1 cellular context compared by ENCODE assay signal in the genomic region with DNA sequence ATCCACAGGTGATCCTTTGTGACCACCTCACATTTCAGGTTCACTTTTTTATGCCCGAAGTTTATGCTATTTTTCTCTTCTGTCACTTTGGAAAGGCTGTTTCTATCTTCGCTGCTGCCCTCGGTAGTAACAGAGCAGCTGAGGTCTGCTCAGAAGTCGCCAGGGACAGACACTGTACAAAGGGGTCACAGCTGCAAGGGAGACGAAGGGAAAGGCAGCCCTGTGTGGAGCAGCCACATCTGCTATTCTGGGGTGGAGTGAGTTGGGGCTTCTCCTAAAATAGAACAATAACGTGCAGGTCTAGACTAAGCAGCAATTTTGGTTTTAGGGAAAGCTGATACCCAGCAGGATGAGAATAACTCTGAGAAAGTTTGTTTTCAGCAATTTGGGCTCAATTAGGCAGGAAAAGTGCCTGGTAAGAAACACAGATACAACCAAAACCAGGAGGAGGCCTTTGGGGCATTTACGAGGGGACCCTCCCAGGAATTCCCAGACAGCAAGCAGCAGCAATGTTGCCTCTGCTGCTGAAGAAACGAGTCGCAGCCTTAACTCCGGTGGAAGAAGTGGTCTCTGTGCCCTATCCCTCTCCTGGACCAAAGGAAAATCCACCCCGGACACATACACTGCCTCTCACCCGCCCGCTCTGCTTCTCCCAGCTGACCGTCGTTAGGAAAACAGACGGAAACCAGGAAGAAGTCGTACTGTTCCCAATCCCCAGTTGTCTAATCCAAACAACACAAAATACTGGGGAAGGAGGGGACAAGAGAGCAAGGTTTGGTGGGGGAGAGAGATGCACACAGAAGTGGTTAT.
TF ChIP-seq lines count a peak whose summit lies in the region.

No MANE protein-coding gene starts in this region.

TF ChIP-seq in HepG2, 621 proteins besides CTCF, POLR2A, EP300 and RAD21:
- TF ChIP-seq, protein P1, sequence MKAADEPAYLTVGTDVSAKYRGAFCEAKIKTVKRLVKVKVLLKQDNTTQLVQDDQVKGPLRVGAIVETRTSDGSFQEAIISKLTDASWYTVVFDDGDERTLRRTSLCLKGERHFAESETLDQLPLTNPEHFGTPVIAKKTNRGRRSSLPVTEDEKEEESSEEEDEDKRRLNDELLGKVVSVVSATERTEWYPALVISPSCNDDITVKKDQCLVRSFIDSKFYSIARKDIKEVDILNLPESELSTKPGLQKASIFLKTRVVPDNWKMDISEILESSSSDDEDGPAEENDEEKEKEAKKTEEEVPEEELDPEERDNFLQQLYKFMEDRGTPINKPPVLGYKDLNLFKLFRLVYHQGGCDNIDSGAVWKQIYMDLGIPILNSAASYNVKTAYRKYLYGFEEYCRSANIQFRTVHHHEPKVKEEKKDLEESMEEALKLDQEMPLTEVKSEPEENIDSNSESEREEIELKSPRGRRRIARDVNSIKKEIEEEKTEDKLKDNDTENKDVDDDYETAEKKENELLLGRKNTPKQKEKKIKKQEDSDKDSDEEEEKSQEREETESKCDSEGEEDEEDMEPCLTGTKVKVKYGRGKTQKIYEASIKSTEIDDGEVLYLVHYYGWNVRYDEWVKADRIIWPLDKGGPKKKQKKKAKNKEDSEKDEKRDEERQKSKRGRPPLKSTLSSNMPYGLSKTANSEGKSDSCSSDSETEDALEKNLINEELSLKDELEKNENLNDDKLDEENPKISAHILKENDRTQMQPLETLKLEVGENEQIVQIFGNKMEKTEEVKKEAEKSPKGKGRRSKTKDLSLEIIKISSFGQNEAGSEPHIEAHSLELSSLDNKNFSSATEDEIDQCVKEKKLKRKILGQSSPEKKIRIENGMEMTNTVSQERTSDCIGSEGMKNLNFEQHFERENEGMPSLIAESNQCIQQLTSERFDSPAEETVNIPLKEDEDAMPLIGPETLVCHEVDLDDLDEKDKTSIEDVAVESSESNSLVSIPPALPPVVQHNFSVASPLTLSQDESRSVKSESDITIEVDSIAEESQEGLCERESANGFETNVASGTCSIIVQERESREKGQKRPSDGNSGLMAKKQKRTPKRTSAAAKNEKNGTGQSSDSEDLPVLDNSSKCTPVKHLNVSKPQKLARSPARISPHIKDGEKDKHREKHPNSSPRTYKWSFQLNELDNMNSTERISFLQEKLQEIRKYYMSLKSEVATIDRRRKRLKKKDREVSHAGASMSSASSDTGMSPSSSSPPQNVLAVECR (CRISPR knock-in tag; IDR thresholded peaks at IDR 0.05; ENCODE audit: borderline replicate concordance): peak; percentile 42; the same call in 1 of the 2 replicates
- TF ChIP-seq, protein P2, sequence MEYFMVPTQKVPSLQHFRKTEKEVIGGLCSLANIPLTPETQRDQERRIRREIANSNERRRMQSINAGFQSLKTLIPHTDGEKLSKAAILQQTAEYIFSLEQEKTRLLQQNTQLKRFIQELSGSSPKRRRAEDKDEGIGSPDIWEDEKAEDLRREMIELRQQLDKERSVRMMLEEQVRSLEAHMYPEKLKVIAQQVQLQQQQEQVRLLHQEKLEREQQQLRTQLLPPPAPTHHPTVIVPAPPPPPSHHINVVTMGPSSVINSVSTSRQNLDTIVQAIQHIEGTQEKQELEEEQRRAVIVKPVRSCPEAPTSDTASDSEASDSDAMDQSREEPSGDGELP (IDR thresholded peaks at IDR 0.05; ENCODE audit: borderline replicate concordance, low read depth): peak; percentile 91; the same call in 1 of the 2 replicates
- TF ChIP-seq SIN3A (IDR thresholded peaks at IDR 0.05; ENCODE audit: borderline replicate concordance, low read depth, low read length) (0 out of 2 replicates have a peak, but pooled peaks have one; percentile 24), SAP130 (CRISPR knock-in tag; IDR thresholded peaks at IDR 0.05; ENCODE audit: low read depth) (peak; percentile 57), ZNF616 (CRISPR knock-in tag; IDR thresholded peaks at IDR 0.05; ENCODE audit: low read depth) (no peak), NFKB2 (CRISPR knock-in tag; IDR thresholded peaks at IDR 0.05; ENCODE audit: borderline replicate concordance) (no peak), ZNF777 (CRISPR knock-in tag; IDR thresholded peaks at IDR 0.05) (peak; percentile 73), ELF3 (CRISPR knock-in tag; IDR thresholded peaks at IDR 0.05) (0 out of 2 replicates have a peak, but pooled peaks have one; percentile 29), ELF1 (CRISPR knock-in tag; IDR thresholded peaks at IDR 0.05) (0 out of 2 replicates have a peak, but pooled peaks have one; percentile 33)
TF ChIP-seq in HepG2: peak in this region for 7.
